Comparison of ENCODE assay signal across 16 cellular contexts in the genomic region with DNA sequence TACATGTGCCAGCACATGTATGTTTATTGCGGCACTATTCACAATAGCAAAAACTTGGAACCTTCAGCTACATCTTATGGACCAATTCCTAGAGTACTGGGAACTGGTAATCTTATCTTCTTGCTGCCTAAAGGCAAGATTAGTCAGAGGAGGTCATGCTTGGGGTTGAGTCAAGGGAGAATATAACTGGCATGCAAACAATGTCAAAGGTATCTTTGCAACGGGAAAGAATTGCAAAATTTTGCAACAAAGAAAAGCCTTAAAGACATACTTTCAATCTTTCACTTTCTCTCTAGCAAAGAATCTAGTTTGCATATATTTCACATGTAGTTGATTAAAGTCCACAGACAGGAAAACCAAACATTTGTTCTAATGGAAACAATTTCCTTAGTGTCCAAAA.
A peak's percentile ranks its signal among the peaks of the same experiment; 100 is the strongest.
DNase-seq lines count a peak whose midpoint lies in the region; ATAC-seq and TF ChIP-seq lines count a peak whose summit lies in the region.
"Had no signal": no experiment of that assay in that cellular context is flagged by ENCODE, and none has a peak within 500 bp of the region (broad histone marks: within the 10 kb centered on the region; RNA-seq: fewer than 3 reads in every experiment).

No MANE protein-coding gene starts in this region.

- in situ Hi-C loops in Caki2 (cut with HindIII; ENCODE audit: low pct_unique_long_range_greater_than_20kb, low sequenced_read_pairs) = no loop called here

- no peaks in the 10 kb centered on the region for H3K36me3 Mint-ChIP-seq in GM23338 (ENCODE audit: low read depth)

- no peak for TF ChIP-seq POLR2A in right lobe of liver (IDR thresholded peaks at IDR 0.05)

- no peaks in the 10 kb centered on the region for H3K9me3 Mint-ChIP-seq in GM23338
- H3K9me3 Mint-ChIP-seq: endodermal cell had no signal

- no CpG with 5 or more reads among the region's 2 CpGs for WGBS in mesenchymal stem cell
- WGBS in right lobe of liver (ENCODE audit: insufficient coverage, low coverage, low lambda C conversion rate, missing lambda C conversion rate) = 47% methylated on average over 2 of the region's 2 CpGs

- no peaks in the 10 kb centered on the region for H3K27me3 ChIP-seq in mesenchymal stem cell (ENCODE audit: control insufficient read depth in 1 of 2, insufficient read depth in 1 of 2, low read length in 2 of 2)
- H3K27me3 ChIP-seq in GM23338 (ENCODE audit: insufficient read depth) = no peaks in the 10 kb centered on the region
- no peaks in the 10 kb centered on the region for H3K27me3 ChIP-seq in right lobe of liver
- H3K27me3 ChIP-seq: cardiac muscle cell, SJCRH30, thyroid gland had no signal

- no peak overlapping the region for H3K9ac ChIP-seq in mesenchymal stem cell (ENCODE audit: low read length)

- H2BK15ac ChIP-seq in mesenchymal stem cell (ENCODE audit: low read depth, poor library complexity, severe bottlenecking) = no peak overlapping the region

- ATAC-seq in GM23338 (no peak), right lobe of liver (no peak)
- ATAC-seq: HepG2 had no signal

- intact Hi-C loops in right lobe of liver (cut with DNase I) = no loop called here

- H4K8ac ChIP-seq in mesenchymal stem cell (ENCODE audit: low read length) = no peak overlapping the region

- no peak overlapping the region for H2BK5ac ChIP-seq in mesenchymal stem cell (ENCODE audit: low read depth, low read length, poor library complexity, severe bottlenecking)

- H3K4me2 ChIP-seq in mesenchymal stem cell (ENCODE audit: low read length, poor library complexity, severe bottlenecking) (no peak overlapping the region), GM23338 (no peak overlapping the region)

- no peak overlapping the region for H4K91ac ChIP-seq in mesenchymal stem cell (ENCODE audit: low read length)

- H3K4me3 Mint-ChIP-seq in GM23338 = no peak overlapping the region
- H3K4me3 Mint-ChIP-seq: endodermal cell had no signal

- H3K4me1 ChIP-seq in mesenchymal stem cell (ENCODE audit: control insufficient read depth, insufficient read depth, low read depth, low read length) (peaks cover 4% of the 10 kb centered on the region), GM23338 (ENCODE audit: insufficient read depth) (peaks cover 4% of the 10 kb centered on the region; the same call in 1 of the 2 replicates), right lobe of liver (no peaks in the 10 kb centered on the region)
- H3K4me1 ChIP-seq: thyroid gland had no signal

- H2BK120ac ChIP-seq in mesenchymal stem cell (ENCODE audit: low read depth, low read length) = no peak overlapping the region

- H2AFZ ChIP-seq in mesenchymal stem cell (ENCODE audit: low read depth, low read length) (no peak overlapping the region), GM23338 (no peak overlapping the region)

- H3K23ac ChIP-seq in mesenchymal stem cell (ENCODE audit: low read length in 2 of 2) = no peak overlapping the region

- H3K36me3 ChIP-seq in mesenchymal stem cell (ENCODE audit: control insufficient read depth in 1 of 2, insufficient read depth in 2 of 2, low read depth in 1 of 2, low read length in 2 of 2) (no peaks in the 10 kb centered on the region), GM23338 (ENCODE audit: insufficient read depth) (no peaks in the 10 kb centered on the region), right lobe of liver (no peaks in the 10 kb centered on the region)
- H3K36me3 ChIP-seq: cardiac muscle cell, SJCRH30, thyroid gland had no signal

- no peaks in the 10 kb centered on the region for H3K79me2 ChIP-seq in GM23338 (replicated peaks; ENCODE audit: insufficient read depth)

- H3K27ac ChIP-seq in mesenchymal stem cell (ENCODE audit: low read length, poor library complexity, severe bottlenecking) (no peak overlapping the region), GM23338 (ENCODE audit: low read depth) (no peak overlapping the region), right lobe of liver (no peak overlapping the region)
- H3K27ac ChIP-seq: cardiac muscle cell, SJCRH30, thyroid gland had no signal

- no peak overlapping the region for H3K4me3 ChIP-seq in choroid plexus epithelial cell (ENCODE audit: low read depth, low read length)
- H3K4me3 ChIP-seq in mesenchymal stem cell (ENCODE audit: insufficient read depth in 1 of 2, low read depth in 1 of 2, low read length in 2 of 2) = no peak overlapping the region
- no peak overlapping the region for H3K4me3 ChIP-seq in GM23338
- no peak overlapping the region for H3K4me3 ChIP-seq in right lobe of liver
- H3K4me3 ChIP-seq: cardiac muscle cell, SJCRH30, thyroid gland had no signal

- H3K9me3 ChIP-seq in mesenchymal stem cell (ENCODE audit: control insufficient read depth, low read length) (no peaks in the 10 kb centered on the region), right lobe of liver (no peaks in the 10 kb centered on the region)
- H3K9me3 ChIP-seq: SJCRH30, thyroid gland had no signal

- H3K27ac Mint-ChIP-seq in GM23338 = no peak overlapping the region
- H3K27ac Mint-ChIP-seq: endodermal cell had no signal

- no peaks in the 10 kb centered on the region for H4K20me1 ChIP-seq in GM23338 (replicated peaks; ENCODE audit: insufficient read depth)

- H2AK5ac ChIP-seq in mesenchymal stem cell (ENCODE audit: low read length, severe bottlenecking) = no peak overlapping the region

- no peaks in the 10 kb centered on the region for H3K9me2 ChIP-seq in GM23338 (ENCODE audit: insufficient read depth)

- DNase-seq in Caki2 (ENCODE audit: low read depth) (peak; percentile 33), NCI-H226 (peak; percentile 87), choroid plexus epithelial cell (ENCODE audit: low read depth) (peak; percentile 87), mesenchymal stem cell (peak; percentile 58), HuH-7.5 (ENCODE audit: low spot score) (no peak), GM23338 (ENCODE audit: low spot score) (no peak), pons (ENCODE audit: low spot score) (no peak), right lobe of liver (no peak)
- DNase-seq: endodermal cell; hippocampal formation; NCI-H1048; stimulated activated CD8-positive, alpha-beta memory T cell treated with anti-CD3 and anti-CD28 coated beads, Interleukin-4, amount 100 ng/mL, for 48 hours; thyroid gland had no signal

- no peak overlapping the region for H3K14ac ChIP-seq in mesenchymal stem cell (ENCODE audit: low read length in 2 of 2)

- H3K18ac ChIP-seq in mesenchymal stem cell (ENCODE audit: low read depth in 1 of 2, low read length in 2 of 2) = no peak overlapping the region

- H3K4me1 Mint-ChIP-seq in GM23338 = peaks cover 6% of the 10 kb centered on the region; the same call in 2 of the 3 replicates

- no peak overlapping the region for H2BK12ac ChIP-seq in mesenchymal stem cell (ENCODE audit: low read length in 2 of 2)

- H3K27me3 Mint-ChIP-seq in GM23338 (ENCODE audit: insufficient read depth, low read depth, poor library complexity) = no peaks in the 10 kb centered on the region

- peaks cover 5% of the 10 kb centered on the region for H3K79me1 ChIP-seq in mesenchymal stem cell (replicated peaks; ENCODE audit: low read length, poor library complexity, severe bottlenecking)

- TF ChIP-seq CTCF in choroid plexus epithelial cell (conservative IDR thresholded peaks at IDR 0.05; ENCODE audit: low read depth, low read length) (no peak), GM23338 (conservative IDR thresholded peaks at IDR 0.05; ENCODE audit: low read depth in 2 of 2) (no peak), right lobe of liver (IDR thresholded peaks at IDR 0.05) (no peak)

- H3F3A ChIP-seq in GM23338 (replicated peaks; ENCODE audit: low read depth) = no peaks in the 10 kb centered on the region

- H3K4ac ChIP-seq in mesenchymal stem cell (ENCODE audit: low read depth in 1 of 2, low read length in 2 of 2) = no peak overlapping the region

TF ChIP-seq in GM23338, 12 proteins besides CTCF, POLR2A, EP300 and RAD21 (continues in another document):
- TF ChIP-seq, protein P1, sequence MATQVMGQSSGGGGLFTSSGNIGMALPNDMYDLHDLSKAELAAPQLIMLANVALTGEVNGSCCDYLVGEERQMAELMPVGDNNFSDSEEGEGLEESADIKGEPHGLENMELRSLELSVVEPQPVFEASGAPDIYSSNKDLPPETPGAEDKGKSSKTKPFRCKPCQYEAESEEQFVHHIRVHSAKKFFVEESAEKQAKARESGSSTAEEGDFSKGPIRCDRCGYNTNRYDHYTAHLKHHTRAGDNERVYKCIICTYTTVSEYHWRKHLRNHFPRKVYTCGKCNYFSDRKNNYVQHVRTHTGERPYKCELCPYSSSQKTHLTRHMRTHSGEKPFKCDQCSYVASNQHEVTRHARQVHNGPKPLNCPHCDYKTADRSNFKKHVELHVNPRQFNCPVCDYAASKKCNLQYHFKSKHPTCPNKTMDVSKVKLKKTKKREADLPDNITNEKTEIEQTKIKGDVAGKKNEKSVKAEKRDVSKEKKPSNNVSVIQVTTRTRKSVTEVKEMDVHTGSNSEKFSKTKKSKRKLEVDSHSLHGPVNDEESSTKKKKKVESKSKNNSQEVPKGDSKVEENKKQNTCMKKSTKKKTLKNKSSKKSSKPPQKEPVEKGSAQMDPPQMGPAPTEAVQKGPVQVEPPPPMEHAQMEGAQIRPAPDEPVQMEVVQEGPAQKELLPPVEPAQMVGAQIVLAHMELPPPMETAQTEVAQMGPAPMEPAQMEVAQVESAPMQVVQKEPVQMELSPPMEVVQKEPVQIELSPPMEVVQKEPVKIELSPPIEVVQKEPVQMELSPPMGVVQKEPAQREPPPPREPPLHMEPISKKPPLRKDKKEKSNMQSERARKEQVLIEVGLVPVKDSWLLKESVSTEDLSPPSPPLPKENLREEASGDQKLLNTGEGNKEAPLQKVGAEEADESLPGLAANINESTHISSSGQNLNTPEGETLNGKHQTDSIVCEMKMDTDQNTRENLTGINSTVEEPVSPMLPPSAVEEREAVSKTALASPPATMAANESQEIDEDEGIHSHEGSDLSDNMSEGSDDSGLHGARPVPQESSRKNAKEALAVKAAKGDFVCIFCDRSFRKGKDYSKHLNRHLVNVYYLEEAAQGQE (IDR thresholded peaks at IDR 0.05; ENCODE audit: unreplicated experiment) = no peak
- no peak for TF ChIP-seq ZNF331 (CRISPR knock-in tag; IDR thresholded peaks at IDR 0.05; ENCODE audit: low read depth)
- TF ChIP-seq JUNB (IDR thresholded peaks at IDR 0.05; ENCODE audit: unreplicated experiment) = no peak
- no peak for TF ChIP-seq STAT1 (IDR thresholded peaks at IDR 0.05; ENCODE audit: unreplicated experiment)
- TF ChIP-seq, protein P2, sequence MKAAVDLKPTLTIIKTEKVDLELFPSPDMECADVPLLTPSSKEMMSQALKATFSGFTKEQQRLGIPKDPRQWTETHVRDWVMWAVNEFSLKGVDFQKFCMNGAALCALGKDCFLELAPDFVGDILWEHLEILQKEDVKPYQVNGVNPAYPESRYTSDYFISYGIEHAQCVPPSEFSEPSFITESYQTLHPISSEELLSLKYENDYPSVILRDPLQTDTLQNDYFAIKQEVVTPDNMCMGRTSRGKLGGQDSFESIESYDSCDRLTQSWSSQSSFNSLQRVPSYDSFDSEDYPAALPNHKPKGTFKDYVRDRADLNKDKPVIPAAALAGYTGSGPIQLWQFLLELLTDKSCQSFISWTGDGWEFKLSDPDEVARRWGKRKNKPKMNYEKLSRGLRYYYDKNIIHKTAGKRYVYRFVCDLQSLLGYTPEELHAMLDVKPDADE (IDR thresholded peaks at IDR 0.05) = no peak
- TF ChIP-seq EZH2 (IDR thresholded peaks at IDR 0.05; ENCODE audit: low read depth, unreplicated experiment) = no peak

Comparison
In these comparisons a context has a peak if more than half of its experiments do, and no peak if none do; other contexts are left out.
1. DNase-seq: peak in Caki2 (single experiment), NCI-H226 (single experiment), choroid plexus epithelial cell (single experiment) and mesenchymal stem cell (single experiment); none in HuH-7.5 (single experiment), GM23338 (single experiment), pons (single experiment) and right lobe of liver (0 of 3).